ENCODE assay signal across 8 cellular contexts in genomic region chr17:45852535-45853297, GRCh38. TPM values are rescaled to one million over a fixed set of nuclear protein-coding genes. Genes with fewer than 3 reads are reported as not detected.
DNase-seq lines count a peak whose midpoint lies in the region; ATAC-seq and TF ChIP-seq lines count a peak whose summit lies in the region.

No MANE protein-coding gene starts in this region.

- no peak overlapping the region for H3K9ac ChIP-seq in colonic mucosa (ENCODE audit: low read depth in 2 of 2, low read length in 2 of 2)

- no peak for TF ChIP-seq POLR2A in GM18505 (IDR thresholded peaks at IDR 0.05; ENCODE audit: borderline replicate concordance, extremely low read depth, insufficient read depth, insufficient read length)

- peak; percentile 62 for DNase-seq in Right ventricle myocardium superior
- DNase-seq in cardiac septum (ENCODE audit: low spot score), result no peak
- DNase-seq in NCI-H2171 (lab: John Stamatoyannopoulos, UW), result peak; percentile 77
- peak; percentile 51 to 55 for DNase-seq in activated CD4-positive, alpha-beta T cell treated with anti-CD3 and anti-CD28 coated beads for 24 hours (ENCODE audit: low read depth in 2 of 2)
- DNase-seq in colonic mucosa, result peak; percentile 67
- peak; percentile 55 for DNase-seq in lung (ENCODE audit: low spot score)
- peak; percentile 17 to 33 for DNase-seq in stimulated activated CD8-positive, alpha-beta memory T cell treated with anti-CD3 and anti-CD28 coated beads, Interleukin-2, amount 100 ng/mL, for 1 hour (ENCODE audit: low read depth in 2 of 2)

- H3K4me3 ChIP-seq in colonic mucosa (no peak overlapping the region), lung (no peak overlapping the region)

- H3K4me1 ChIP-seq in colonic mucosa, result no peaks in the 10 kb centered on the region
- H3K4me1 ChIP-seq in lung (ENCODE audit: control insufficient read depth in 2 of 2, insufficient read depth in 2 of 2, low read length in 2 of 2), result no peaks in the 10 kb centered on the region

- 26% methylated on average over 12 of the region's 12 CpGs for WGBS in lung, 2 donors

- intact Hi-C loops in Right ventricle myocardium superior (cut with DNase I) (no loop called here), cardiac septum (cut with DNase I) (no loop called here), colonic mucosa (cut with DNase I) (no loop called here)

- H3K27ac ChIP-seq in colonic mucosa (no peak overlapping the region), lung (ENCODE audit: low read depth in 1 of 2, low read length in 1 of 2) (no peak overlapping the region)

- TF ChIP-seq CTCF in colonic mucosa (IDR thresholded peaks at IDR 0.05) (peak; percentile 92), lung (IDR thresholded peaks at IDR 0.05; ENCODE audit: control extremely low read depth, extremely low read depth) (peak; percentile 85)

- H3K27me3 ChIP-seq in colonic mucosa (no peaks in the 10 kb centered on the region), lung (ENCODE audit: control insufficient read depth, insufficient read depth) (no peaks in the 10 kb centered on the region)

- H3K36me3 ChIP-seq in colonic mucosa, result no peaks in the 10 kb centered on the region
- H3K36me3 ChIP-seq in lung (ENCODE audit: control insufficient read depth in 2 of 2, insufficient read depth in 2 of 2, low read length in 2 of 2), result no peaks in the 10 kb centered on the region

- no peak for ATAC-seq in Right ventricle myocardium superior (ENCODE audit: poor library complexity)
- no peak for ATAC-seq in lung (ENCODE audit: insufficient read depth, low FRiP score)
- ATAC-seq in GM18505 (IDR thresholded peaks at IDR 0.05; ENCODE audit: unreplicated experiment), result no peak

- H3K9me3 ChIP-seq in colonic mucosa (no peaks in the 10 kb centered on the region), lung (ENCODE audit: control insufficient read depth in 2 of 2, insufficient read depth in 1 of 2, low read length in 1 of 2) (peaks cover 0 to 7% of the 10 kb centered on the region in 2 donors)

RNA-seq across cellular contexts. Expression of gene SPPL2C, which starts 8.0 kb away (rescaled TPM):
- total RNA-seq in Right ventricle myocardium superior (not detected), cardiac septum (not detected), colonic mucosa (not detected), lung (not detected)
- polyA plus RNA-seq in lung, result not detected

RNA-seq across cellular contexts. Expression of gene MAPT, which starts 41.6 kb away (rescaled TPM):
- total RNA-seq in Right ventricle myocardium superior (37.7 TPM), cardiac septum (44.4 TPM), colonic mucosa (1 to 10 TPM in 1 of 2 donors, under 1 TPM in 1; 0.37 to 2.9 TPM), lung (1 to 10 TPM; 2.9 to 3.8 TPM)
- under 1 TPM; 0.27 to 0.65 TPM for polyA plus RNA-seq in lung
